ENCODE assay signal across 8 cellular contexts in the genomic region with DNA sequence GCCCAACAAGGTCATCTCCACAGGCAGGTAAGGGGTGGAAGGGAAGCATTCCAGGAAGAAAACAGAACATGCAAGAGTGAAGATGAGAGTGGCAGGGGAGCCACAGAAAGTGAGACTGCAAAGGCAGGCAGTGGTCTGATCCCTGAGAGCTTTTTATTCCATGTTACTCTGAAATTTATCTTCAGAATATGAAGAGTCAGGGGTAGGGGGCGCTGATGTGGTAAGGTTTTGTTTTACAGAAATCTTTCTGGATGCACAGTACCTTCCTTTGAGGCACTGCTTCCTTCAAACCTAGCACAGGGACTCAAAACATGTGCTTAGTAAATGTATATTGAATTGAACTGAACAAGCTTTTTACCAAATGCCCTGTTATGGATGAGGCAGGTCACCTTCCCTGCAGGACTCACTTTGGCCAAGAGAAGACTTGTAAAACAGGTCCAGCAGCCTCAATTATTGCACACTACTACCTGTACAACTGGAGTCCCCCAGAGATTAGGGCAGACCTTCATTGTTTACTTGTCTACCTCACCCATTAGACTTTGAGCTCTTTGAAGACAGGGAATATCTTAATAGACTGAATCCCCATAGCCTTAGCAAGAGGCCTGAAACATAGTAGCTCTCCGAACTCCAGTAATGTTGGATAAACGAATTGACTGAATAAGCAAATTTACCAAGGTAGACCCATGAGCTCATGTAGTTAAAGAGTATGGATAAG. TPM values are rescaled to one million over a fixed set of nuclear protein-coding genes. Genes with fewer than 3 reads are reported as not detected.
DNase-seq lines count a peak whose midpoint lies in the region; ATAC-seq, FAIRE-seq and TF ChIP-seq lines count a peak whose summit lies in the region.

No MANE protein-coding gene starts in this region.

- TF ChIP-seq RAD21 in K562 (CRISPR knock-in tag; conservative IDR thresholded peaks at IDR 0.05 in 1 of 2, IDR thresholded peaks at IDR 0.05 in 1 of 2) = 0 out of 4 replicates have a peak, but pooled peaks of 1 of the 2 experiments have one; percentile 9

- intact Hi-C loops in activated CD4-positive, alpha-beta T cell treated with anti-CD3 and anti-CD28 coated beads for 36 hours (cut with DNase I, micrococcal nuclease) = loop anchor here (5.0 to 10.0 kb wide), 4 partner anchors 59 to 666 kb away; a partner anchor contains a TSS
- intact Hi-C loops in K562 (cut with micrococcal nuclease) = loop anchor here (5.0 kb wide), 1 partner anchor 76 kb away; no protein-coding TSS in a partner anchor

- H3K36me3 ChIP-seq in K562 (ENCODE audit: control insufficient read depth, insufficient read depth, low read length) = no peaks in the 10 kb centered on the region

- no peak overlapping the region for H3K4me3 ChIP-seq in K562

- no peak for ATAC-seq in activated CD4-positive, alpha-beta T cell treated with anti-CD3 and anti-CD28 coated beads for 36 hours
- no peak for ATAC-seq in K562
- ATAC-seq in GM21360 (IDR thresholded peaks at IDR 0.05; ENCODE audit: unreplicated experiment) = no peak

- H3K27me3 Mint-ChIP-seq in activated CD4-positive, alpha-beta T cell treated with anti-CD3 and anti-CD28 coated beads for 36 hours = peaks cover 19% of the 10 kb centered on the region
- H3K27me3 Mint-ChIP-seq in nephron (ENCODE audit: low read depth) = peaks cover 4% of the 10 kb centered on the region

- WGBS in K562 (ENCODE audit: insufficient coverage, low coverage, missing lambda C conversion rate) = 0% methylated on average over 3 of the region's 3 CpGs

- H2AFZ ChIP-seq in K562 (ENCODE audit: low read depth, low read length) = no peak overlapping the region

- no peak overlapping the region for H3K4me2 ChIP-seq in K562 (ENCODE audit: insufficient read depth, low read length)

- no peak overlapping the region for H3K27ac Mint-ChIP-seq in activated CD4-positive, alpha-beta T cell treated with anti-CD3 and anti-CD28 coated beads for 36 hours
- peak overlapping the region; percentile 31 to 85 (median 54) for H3K27ac Mint-ChIP-seq in nephron

- no peaks in the 10 kb centered on the region for H3K79me2 ChIP-seq in K562 (ENCODE audit: control insufficient read depth, insufficient read depth, low read length)

- no peaks in the 10 kb centered on the region for H3K9me3 Mint-ChIP-seq in activated CD4-positive, alpha-beta T cell treated with anti-CD3 and anti-CD28 coated beads for 36 hours (ENCODE audit: low read depth)
- H3K9me3 Mint-ChIP-seq in nephron = no peaks in the 10 kb centered on the region

- peaks cover 0 to 14% of the 10 kb centered on the region in 2 experiments; a peak in 1 of 5 replicates for H3K4me1 ChIP-seq in K562 (replicated peaks in 1 of 2; ENCODE audit: control insufficient read depth in 2 of 2, insufficient read depth in 2 of 2, low read length in 2 of 2)

- H4K20me1 ChIP-seq in K562 (replicated peaks; ENCODE audit: control insufficient read depth, insufficient read depth, low read length) = no peaks in the 10 kb centered on the region

- no peak for TF ChIP-seq POLR2A in K562 (conservative IDR thresholded peaks at IDR 0.05)

- POLR2A ChIA-PET in activated CD4-positive, alpha-beta T cell treated with anti-CD3 and anti-CD28 coated beads for 36 hours (lab: Charles Lee) = no interaction called here
- POLR2A ChIA-PET in K562 (lab: Yijun Ruan, JAX) = interaction anchor here (0.6 to 1.4 kb wide), 5 partner anchors 15 to 1231 kb away, joined by 3 to 5 read pairs (median 4); no protein-coding TSS in a partner anchor

- no peak overlapping the region for H3K27ac ChIP-seq in K562 (ENCODE audit: extremely low read depth, low read depth, low read length)

- CTCF ChIA-PET in activated CD4-positive, alpha-beta T cell treated with anti-CD3 and anti-CD28 coated beads for 36 hours (lab: Charles Lee) = interaction anchor here (0.5 to 1.5 kb wide), 9 partner anchors 8 to 306 kb away, joined by 3 to 6 read pairs (median 3); no protein-coding TSS in a partner anchor
- CTCF ChIA-PET in K562 (lab: Yijun Ruan, JAX; ENCODE audit: low intra/inter-chr PET ratio) = no interaction called here

- no peaks in the 10 kb centered on the region for H3K9me1 ChIP-seq in K562 (ENCODE audit: control insufficient read depth, insufficient read depth, low read length)

- in situ Hi-C loops in K562 (cut with MboI) = no loop called here

- H3K4me3 Mint-ChIP-seq in activated CD4-positive, alpha-beta T cell treated with anti-CD3 and anti-CD28 coated beads for 36 hours = no peak overlapping the region
- H3K4me3 Mint-ChIP-seq in nephron = peak overlapping the region; percentile 85 to 89 (median 88)

- H3K36me3 Mint-ChIP-seq in activated CD4-positive, alpha-beta T cell treated with anti-CD3 and anti-CD28 coated beads for 36 hours (ENCODE audit: low read depth) = no peaks in the 10 kb centered on the region
- no peaks in the 10 kb centered on the region for H3K36me3 Mint-ChIP-seq in nephron (ENCODE audit: low read depth)

- H3K27me3 ChIP-seq in K562 (ENCODE audit: control insufficient read depth in 2 of 2, insufficient read depth in 2 of 2, low read length in 2 of 2) = no peaks in the 10 kb centered on the region; a peak in 2 of 5 replicates

- peak in 1 of 3 experiments; percentile 31; a peak in 2 of 6 replicates for TF ChIP-seq CTCF in K562 (IDR thresholded peaks at IDR 0.05 in 2 of 3, conservative IDR thresholded peaks at IDR 0.05 in 1 of 3; ENCODE audit: insufficient read depth in 2 of 3, low read depth in 1 of 3, low read length in 3 of 3)
- peak; percentile 21 to 48 (median 25) for TF ChIP-seq CTCF in nephron (IDR thresholded peaks at IDR 0.05; ENCODE audit: unreplicated experiment in 3 of 3)

- DNase-seq in activated CD4-positive, alpha-beta T cell treated with anti-CD3 and anti-CD28 coated beads for 36 hours = peak; percentile 53
- no peak for DNase-seq in activated CD4-positive, alpha-beta T cell treated with anti-CD3 and anti-CD28 coated beads for 1 hour
- DNase-seq in NCI-H510A (lab: John Stamatoyannopoulos, UW) (peak; percentile 36), K562 (ENCODE audit: extremely low read depth in 1 of 4, low spot score in 3 of 4) (peak in 3 of 4 experiments; percentile 10 to 11 (median 10)), RCC 7860 (ENCODE audit: low spot score) (no peak)
- DNase-seq in stimulated activated CD4-positive, alpha-beta T cell treated with anti-CD3 and anti-CD28 coated beads, Interleukin-1b, Interleukin-23, amount 100 ng/mL, for 48 hours = no peak

- peaks cover 4% of the 10 kb centered on the region for H3K4me1 Mint-ChIP-seq in activated CD4-positive, alpha-beta T cell treated with anti-CD3 and anti-CD28 coated beads for 36 hours
- peaks cover 16% of the 10 kb centered on the region for H3K4me1 Mint-ChIP-seq in nephron

- no TSS peak for BruUV-seq in K562 (replicated peaks; lab: Mats Ljungman, UMichigan)

- H3K9me3 ChIP-seq in K562 (replicated peaks; ENCODE audit: control insufficient read depth, insufficient read depth, low read depth, low read length) = no peaks in the 10 kb centered on the region

- no peak for TF ChIP-seq EP300 in K562 (IDR thresholded peaks at IDR 0.05; ENCODE audit: low read length)

- H3K9ac ChIP-seq in K562 (ENCODE audit: insufficient read depth in 1 of 2, low read depth in 2 of 2, low read length in 2 of 2) = no peak overlapping the region

- FAIRE-seq in K562 (lab: Jason Lieb, UNC) (no peak), RCC 7860 (lab: Jason Lieb, UNC) (no peak)

TF ChIP-seq in K562, 482 proteins besides CTCF, POLR2A, EP300 and RAD21:
- TF ChIP-seq DMBX1 (CRISPR knock-in tag; IDR thresholded peaks at IDR 0.05; ENCODE audit: borderline replicate concordance) (no peak), ZNF316 (IDR thresholded peaks at IDR 0.05) (0 out of 2 replicates have a peak, but pooled peaks have one; percentile 30), C11orf30 (IDR thresholded peaks at IDR 0.05; ENCODE audit: low read depth) (peak; percentile 21; the same call in 1 of the 2 replicates)
TF ChIP-seq in K562: peak in this region for 2.

RNA-seq across cellular contexts. Expression of a gene that starts 2.2 kb away (rescaled TPM):
- total RNA-seq in activated CD4-positive, alpha-beta T cell treated with anti-CD3 and anti-CD28 coated beads for 36 hours = 10 to 100 TPM; 38.2 to 43.9 TPM
- total RNA-seq in K562 (2011; cell fraction: chromatin; rRNA removed; ENCODE audit: low replicate concordance) = 2.6 and 7.2 TPM in 2 replicates
- 1.6 and 2.2 TPM in 2 replicates for total RNA-seq in K562 (2011; cell fraction: nucleolus; rRNA removed)
- total RNA-seq in K562 (2011; cell fraction: nucleoplasm; rRNA removed) = 2.2 and 5.6 TPM in 2 replicates
- total RNA-seq in K562 (2014; rRNA removed) (2.0 and 2.9 TPM in 2 replicates), K562 (2014; rRNA removed; fragmentation: Illumina TruSeq; extraction: Trizol) (1.1 and 1.9 TPM in 2 replicates), K562 (2015; rRNA removed; fragmentation: Illumina TruSeq; extraction: Trizol) (2.1 and 2.4 TPM in 2 replicates), K562 (2021) (1.9 TPM in 2 replicates)
- polyA plus RNA-seq in K562 (2011; rRNA removed) (10.3 and 11.7 TPM in 2 replicates), K562 (2014; fragmentation: Illumina TruSeq; extraction: Trizol) (1.7 TPM in 2 replicates), K562 (2014; fragmentation: Nextera tagmentation; extraction: Ambion mirVana) (under 1 TPM; 0.52 to 0.80 TPM), K562 (2014; rRNA removed) (1.9 and 2.2 TPM in 2 replicates)
- 5.2 and 9.3 TPM in 2 replicates for polyA plus RNA-seq in K562 (2011; cell fraction: cytosol; rRNA removed)
- polyA plus RNA-seq in K562 (2011; cell fraction: nucleus; rRNA removed) = 11.0 and 13.4 TPM in 2 replicates
- 2.2 and 2.4 TPM in 2 replicates for polyA plus RNA-seq in K562 (2012)
- 18.2 and 19.3 TPM in 2 replicates for polyA minus RNA-seq in K562 (2011; rRNA and poly(A)+ RNA removed)
- polyA minus RNA-seq in K562 (2011; cell fraction: cytosol; rRNA and poly(A)+ RNA removed) = 7.9 and 9.7 TPM in 2 replicates
- 3.6 and 13.0 TPM in 2 replicates for polyA minus RNA-seq in K562 (2011; cell fraction: nucleus; rRNA and poly(A)+ RNA removed)

Comparison
In these comparisons a context has a peak if more than half of its experiments do, and no peak if none do; other contexts are left out.
1. DNase-seq: peak in activated CD4-positive, alpha-beta T cell treated with anti-CD3 and anti-CD28 coated beads for 36 hours (single experiment), NCI-H510A (single experiment) and K562 (3 of 4); none in activated CD4-positive, alpha-beta T cell treated with anti-CD3 and anti-CD28 coated beads for 1 hour (single experiment), RCC 7860 (single experiment) and stimulated activated CD4-positive, alpha-beta T cell treated with anti-CD3 and anti-CD28 coated beads, Interleukin-1b, Interleukin-23, amount 100 ng/mL, for 48 hours (single experiment).
2. RNA of a gene that starts 2.2 kb away (total RNA-seq): 38.2 to 43.9 TPM in activated CD4-positive, alpha-beta T cell treated with anti-CD3 and anti-CD28 coated beads for 36 hours; 1.1 to 7.2 TPM in K562; every median in the first group is over 4 times any median in the second.